9 cellular contexts compared by ENCODE assay signal in the genomic region with DNA sequence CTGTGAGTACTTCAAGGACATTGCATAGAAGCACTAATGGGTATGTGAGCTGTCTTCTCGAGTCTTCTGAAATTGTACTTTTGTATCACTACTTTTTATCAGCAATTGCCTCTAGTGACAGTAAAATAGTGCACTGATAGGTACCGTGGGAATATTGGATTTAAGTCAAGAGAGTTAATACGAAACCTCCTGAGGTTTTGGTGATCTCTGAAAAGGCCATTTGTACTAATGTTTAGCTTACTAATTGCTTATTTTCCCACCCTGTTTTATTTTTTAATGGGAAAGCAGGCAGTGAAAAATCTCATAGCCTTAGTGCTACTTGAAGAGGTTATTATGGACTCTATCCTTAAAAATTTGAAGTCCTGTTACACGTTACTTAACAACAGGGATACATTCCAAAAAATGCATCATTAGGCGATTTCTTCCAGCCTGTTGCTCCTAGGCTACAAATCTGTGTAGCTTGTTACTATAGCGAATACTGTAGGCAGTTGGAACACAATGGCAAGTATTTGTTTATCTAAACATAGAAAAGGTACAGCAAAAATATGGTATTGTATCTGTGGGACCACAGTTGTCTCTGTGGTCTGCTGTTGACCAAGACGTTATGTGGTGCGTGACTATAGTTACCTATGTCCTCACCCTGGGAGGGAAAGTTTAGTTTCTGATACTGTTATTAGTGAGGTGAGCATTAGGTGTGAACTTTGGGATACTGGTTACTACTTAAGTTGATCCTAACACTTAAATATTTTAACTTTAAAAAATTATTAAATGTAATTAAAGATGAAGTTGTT.
DNase-seq lines count a peak whose midpoint lies in the region; ATAC-seq and TF ChIP-seq lines count a peak whose summit lies in the region.
"Had no signal": no experiment of that assay in that cellular context is flagged by ENCODE, and none has a peak within 500 bp of the region (broad histone marks: within the 10 kb centered on the region; RNA-seq: fewer than 3 reads in every experiment).

No MANE protein-coding gene starts in this region.

- H3K27me3 ChIP-seq in SJCRH30 = no peaks in the 10 kb centered on the region

- no peaks in the 10 kb centered on the region for H3K9me3 Mint-ChIP-seq in activated T-helper 17 cell treated with anti-CD3 and anti-CD28 coated beads, Interleukin-2, amount 50 U/mL, for 72 hours
- no peaks in the 10 kb centered on the region for H3K9me3 Mint-ChIP-seq in memory B cell

- H3K4me1 ChIP-seq in SJCRH30 = peaks cover 5% of the 10 kb centered on the region

- H3K27ac Mint-ChIP-seq in activated T-helper 17 cell treated with anti-CD3 and anti-CD28 coated beads, Interleukin-2, amount 50 U/mL, for 72 hours = peak overlapping the region; percentile 89
- peak overlapping the region; percentile 52 for H3K27ac Mint-ChIP-seq in memory B cell

- in situ Hi-C loops in GM13976 (cut with MboI; ENCODE audit: low sequenced_read_pairs, unreplicated experiment) = no loop called here

- peak overlapping the region; percentile 65 for H3K4me3 Mint-ChIP-seq in activated T-helper 17 cell treated with anti-CD3 and anti-CD28 coated beads, Interleukin-2, amount 50 U/mL, for 72 hours
- H3K4me3 Mint-ChIP-seq in memory B cell = no peak overlapping the region

- DNase-seq in GM13976 (ENCODE audit: low spot score) (peak; percentile 43), memory B cell (ENCODE audit: low spot score in 2 of 2) (no peak), HUDEP-2 (lab: John Stamatoyannopoulos, UW; ENCODE audit: unreplicated experiment in 76 of 76) (no peak), SJCRH30 (no peak), DMS79 (lab: John Stamatoyannopoulos, UW) (no peak)

- H3K4me3 ChIP-seq in SJCRH30 = no peak overlapping the region

- H3K27ac ChIP-seq in SJCRH30 = no peak overlapping the region
- H3K27ac ChIP-seq: VCaP had no signal

- no peak for TF ChIP-seq CTCF in GM13976 (IDR thresholded peaks at IDR 0.05; ENCODE audit: borderline replicate concordance, control extremely low read depth, extremely low read depth, insufficient read depth, missing control alignments)

- ATAC-seq in HG02678 (IDR thresholded peaks at IDR 0.05; ENCODE audit: unreplicated experiment) (peak; percentile 65), memory B cell (ENCODE audit: low read depth) (no peak), GM21723 (IDR thresholded peaks at IDR 0.05; ENCODE audit: unreplicated experiment) (no peak)
- ATAC-seq in activated T-helper 17 cell treated with anti-CD3 and anti-CD28 coated beads, Interleukin-2, amount 50 U/mL, for 72 hours (replicated peaks) = peak; percentile 33

- no peaks in the 10 kb centered on the region for H3K27me3 Mint-ChIP-seq in activated T-helper 17 cell treated with anti-CD3 and anti-CD28 coated beads, Interleukin-2, amount 50 U/mL, for 72 hours
- H3K27me3 Mint-ChIP-seq in memory B cell = no peaks in the 10 kb centered on the region

- peaks cover 51% of the 10 kb centered on the region for H3K4me1 Mint-ChIP-seq in activated T-helper 17 cell treated with anti-CD3 and anti-CD28 coated beads, Interleukin-2, amount 50 U/mL, for 72 hours
- H3K4me1 Mint-ChIP-seq in memory B cell = peaks cover 22% of the 10 kb centered on the region

- peaks cover 8% of the 10 kb centered on the region for H3K36me3 ChIP-seq in SJCRH30

- H3K36me3 Mint-ChIP-seq in activated T-helper 17 cell treated with anti-CD3 and anti-CD28 coated beads, Interleukin-2, amount 50 U/mL, for 72 hours (ENCODE audit: low read depth) = peaks cover 93% of the 10 kb centered on the region
- peaks cover 21% of the 10 kb centered on the region for H3K36me3 Mint-ChIP-seq in memory B cell

- H3K9me3 ChIP-seq in SJCRH30 (replicated peaks) = peaks cover 5% of the 10 kb centered on the region; the same call in 1 of the 2 replicates

Comparison
In these comparisons a context has a peak if more than half of its experiments do, and no peak if none do; other contexts are left out.
1. ATAC-seq: peak in HG02678 (single experiment) and activated T-helper 17 cell treated with anti-CD3 and anti-CD28 coated beads, Interleukin-2, amount 50 U/mL, for 72 hours (single experiment); none in memory B cell (single experiment) and GM21723 (single experiment).